2 cellular contexts compared by ENCODE assay signal in the genomic region with DNA sequence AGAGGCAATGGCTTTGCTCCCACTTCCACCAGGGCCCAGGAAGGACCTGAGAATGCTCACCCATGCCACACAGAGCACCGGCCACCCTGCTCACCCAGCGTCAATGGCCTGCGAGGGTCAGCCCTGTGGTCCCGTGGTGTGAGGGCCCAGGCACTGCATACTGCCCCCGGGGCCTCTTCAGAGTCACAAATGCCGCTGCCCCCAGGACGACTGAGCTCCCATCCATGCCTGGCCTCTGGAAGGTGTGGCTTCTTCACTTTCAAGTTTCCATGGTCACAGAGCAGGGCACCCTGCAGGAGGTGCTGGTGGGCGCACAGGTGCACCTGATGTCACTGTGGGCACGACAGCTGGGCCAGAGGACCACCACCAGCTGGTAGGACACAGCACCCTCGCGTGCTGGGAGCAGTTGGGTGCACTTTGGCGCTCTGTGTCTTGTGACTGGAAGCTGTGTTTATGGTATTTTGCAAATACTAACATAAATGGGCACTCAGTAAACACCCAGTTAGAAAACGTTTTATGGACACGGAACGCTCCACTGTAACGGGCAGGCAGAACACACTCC.
A peak's percentile ranks its signal among the peaks of the same experiment; 100 is the strongest.
TF ChIP-seq lines count a peak whose summit lies in the region.

No MANE protein-coding gene starts in this region.

TF ChIP-seq in HepG2, 621 proteins besides CTCF, POLR2A, EP300 and RAD21:
- TF ChIP-seq, protein P1, sequence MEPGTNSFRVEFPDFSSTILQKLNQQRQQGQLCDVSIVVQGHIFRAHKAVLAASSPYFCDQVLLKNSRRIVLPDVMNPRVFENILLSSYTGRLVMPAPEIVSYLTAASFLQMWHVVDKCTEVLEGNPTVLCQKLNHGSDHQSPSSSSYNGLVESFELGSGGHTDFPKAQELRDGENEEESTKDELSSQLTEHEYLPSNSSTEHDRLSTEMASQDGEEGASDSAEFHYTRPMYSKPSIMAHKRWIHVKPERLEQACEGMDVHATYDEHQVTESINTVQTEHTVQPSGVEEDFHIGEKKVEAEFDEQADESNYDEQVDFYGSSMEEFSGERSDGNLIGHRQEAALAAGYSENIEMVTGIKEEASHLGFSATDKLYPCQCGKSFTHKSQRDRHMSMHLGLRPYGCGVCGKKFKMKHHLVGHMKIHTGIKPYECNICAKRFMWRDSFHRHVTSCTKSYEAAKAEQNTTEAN (CRISPR knock-in tag; conservative IDR thresholded peaks at IDR 0.05): no peak
- peak; percentile 22 for TF ChIP-seq AGO2 (optimal IDR thresholded peaks at IDR 0.05; ENCODE audit: low read depth, low read length)

TF ChIP-seq in K562, 482 proteins besides CTCF, POLR2A, EP300 and RAD21:
- TF ChIP-seq BCL6 (CRISPR knock-in tag; IDR thresholded peaks at IDR 0.05) (no peak), CREB1 (IDR thresholded peaks at IDR 0.05) (0 out of 2 replicates have a peak, but pooled peaks have one; percentile 5), CREB1 (CRISPR knock-in tag; IDR thresholded peaks at IDR 0.05) (no peak), SUPT5H (IDR thresholded peaks at IDR 0.05) (0 out of 2 replicates have a peak, but pooled peaks have one; percentile 9), RBM15 (IDR thresholded peaks at IDR 0.05; ENCODE audit: insufficient read depth, low read length) (no peak)
